In the genomic region with DNA sequence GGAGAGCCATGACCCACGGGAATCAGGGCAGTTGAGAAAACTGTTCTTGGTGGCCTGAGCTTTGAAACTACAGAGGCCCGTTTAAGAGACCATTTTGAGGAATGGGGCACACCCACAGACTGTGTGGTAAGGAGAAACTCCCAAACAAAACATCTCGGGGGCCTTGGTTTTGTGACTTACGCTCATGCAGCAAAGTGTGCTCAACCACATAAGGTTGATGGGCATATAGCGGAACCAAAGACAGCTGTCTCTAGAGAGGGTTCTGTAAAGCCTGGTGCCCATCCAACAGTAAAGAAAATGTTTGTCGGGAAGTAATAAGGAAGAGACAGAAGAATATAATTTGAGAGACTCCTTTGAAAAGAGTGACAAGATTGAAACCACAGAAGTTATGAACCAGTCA, we compare ENCODE assay signal across 25 cellular contexts. TPM values are rescaled to one million over a fixed set of nuclear protein-coding genes. Genes with fewer than 3 reads are reported as not detected.
A peak's percentile ranks its signal among the peaks of the same experiment; 100 is the strongest.
DNase-seq lines count a peak whose midpoint lies in the region; ATAC-seq and TF ChIP-seq lines count a peak whose summit lies in the region.
"Had no signal": no experiment of that assay in that cellular context is flagged by ENCODE, and none has a peak within 500 bp of the region (broad histone marks: within the 10 kb centered on the region; RNA-seq: fewer than 3 reads in every experiment).

No MANE protein-coding gene starts in this region.

- peaks cover 17% of the 10 kb centered on the region for H3K4me1 ChIP-seq in DOHH2 (ENCODE audit: control insufficient read depth, low read length)
- peaks cover 82% of the 10 kb centered on the region for H3K4me1 ChIP-seq in OCI-LY1 (ENCODE audit: insufficient read depth, low read length, severe bottlenecking)
- H3K4me1 ChIP-seq in mammary epithelial cell (ENCODE audit: insufficient read depth, low read length): peaks cover 3% of the 10 kb centered on the region
- H3K4me1 ChIP-seq: Caco-2 had no signal

- TF ChIP-seq CTCF in DOHH2 (IDR thresholded peaks at IDR 0.05; ENCODE audit: low read depth, low read length, poor library complexity, severe bottlenecking) (no peak), OCI-LY1 (IDR thresholded peaks at IDR 0.05; ENCODE audit: low read length) (no peak), mammary epithelial cell (conservative IDR thresholded peaks at IDR 0.05 in 1 of 2, IDR thresholded peaks at IDR 0.05 in 1 of 2; ENCODE audit: extremely low read depth in 1 of 2, insufficient read depth in 1 of 2, low read depth in 1 of 2, low read length in 2 of 2) (no peak)

- ATAC-seq in HG03571 (IDR thresholded peaks at IDR 0.05; ENCODE audit: unreplicated experiment) (no peak), T-helper 17 cell (no peak)
- ATAC-seq: CD8-positive, alpha-beta T cell; GM23338; PC-3; Right ventricle myocardium inferior had no signal

- BruUV-seq in mammary epithelial cell (replicated peaks; lab: Mats Ljungman, UMichigan): no TSS peak

- H3K9ac ChIP-seq in OCI-LY1 (ENCODE audit: low read length): peak overlapping the region; percentile 19; the same call in 1 of the 2 replicates
- H3K9ac ChIP-seq in mammary epithelial cell (ENCODE audit: insufficient read depth, low read length): no peak overlapping the region

- no peak overlapping the region for H3K27ac Mint-ChIP-seq in T-helper 17 cell
- H3K27ac Mint-ChIP-seq: CD8-positive, alpha-beta T cell; GM23338; H9; HFFc6 had no signal

- WGBS in mammary epithelial cell (ENCODE audit: low coverage, missing lambda C conversion rate): 78% methylated on average over 2 of the region's 6 CpGs

- in situ Hi-C loops in mammary epithelial cell (cut with MboI; ENCODE audit: low sequenced_read_pairs in 2 of 2): loop anchor here in 1 of 2 donors (10.0 kb wide), 1 partner anchor 230 kb away; no protein-coding TSS in a partner anchor

- H3K9me3 ChIP-seq in DOHH2 (ENCODE audit: control insufficient read depth, insufficient read depth, low read length) (no peaks in the 10 kb centered on the region), OCI-LY1 (ENCODE audit: low read length) (no peaks in the 10 kb centered on the region), mammary epithelial cell (replicated peaks; ENCODE audit: insufficient read depth, low read length) (no peaks in the 10 kb centered on the region), T-helper 17 cell (ENCODE audit: control insufficient read depth, low read length, poor library complexity, severe bottlenecking) (no peaks in the 10 kb centered on the region)
- H3K9me3 ChIP-seq: Caco-2, SJSA1 had no signal

- H3K36me3 ChIP-seq in DOHH2 (ENCODE audit: control insufficient read depth, low read length) (no peaks in the 10 kb centered on the region), OCI-LY1 (ENCODE audit: insufficient read depth, low read length) (no peaks in the 10 kb centered on the region), mammary epithelial cell (ENCODE audit: insufficient read depth, low read length) (no peaks in the 10 kb centered on the region)
- H3K36me3 ChIP-seq: SJSA1 had no signal

- no peak overlapping the region for H2AFZ ChIP-seq in OCI-LY1 (ENCODE audit: low read length)
- no peak overlapping the region for H2AFZ ChIP-seq in mammary epithelial cell (ENCODE audit: low read depth, low read length)
- H2AFZ ChIP-seq: GM23338 had no signal

- DNase-seq in left kidney (ENCODE audit: low read depth, low spot score): peak; percentile 53
- no peak for DNase-seq in NCI-H1417 treated with DMSO at 0.1 percent for 48 hours (lab: John Stamatoyannopoulos, UW)
- no peak for DNase-seq in mammary epithelial cell
- DNase-seq in T-helper 17 cell: no peak
- DNase-seq: Caco-2; CD8-positive, alpha-beta T cell; DMS 273 treated with DMSO at 0.1 percent for 48 hours; DND-41; H9; HFFc6; KBM-7; NCI-H1694; NCI-H2029 treated with DMSO at 0.1 percent for 48 hours; NCI-H69; PC-3 had no signal

- dilution Hi-C loops in mammary epithelial cell (cut with HindIII; ENCODE audit: low sequenced_read_pairs): no loop called here

- H3K4me3 Mint-ChIP-seq in T-helper 17 cell: no peak overlapping the region
- H3K4me3 Mint-ChIP-seq: CD8-positive, alpha-beta T cell; GM23338; H9; HFFc6 had no signal

- intact Hi-C loops in mammary epithelial cell (cut with micrococcal nuclease): no loop called here

- H3K4me2 ChIP-seq in DOHH2 (ENCODE audit: low read length): peak overlapping the region; percentile 5; the same call in 1 of the 2 replicates
- peak overlapping the region; percentile 36 for H3K4me2 ChIP-seq in OCI-LY1 (ENCODE audit: low read length)
- no peak overlapping the region for H3K4me2 ChIP-seq in mammary epithelial cell (ENCODE audit: insufficient read depth, low read depth, low read length)
- H3K4me2 ChIP-seq: GM23338 had no signal

- peaks cover 42% of the 10 kb centered on the region for H3K27me3 Mint-ChIP-seq in T-helper 17 cell

- CTCF ChIA-PET in mammary epithelial cell (lab: Charles Lee; ENCODE audit: low non-redundant PET): no interaction called here

- H3K4me1 Mint-ChIP-seq in T-helper 17 cell: peaks cover 3% of the 10 kb centered on the region

- H4K20me1 ChIP-seq in DOHH2 (ENCODE audit: control insufficient read depth, insufficient read depth, low read depth, low read length) (no peaks in the 10 kb centered on the region), OCI-LY1 (ENCODE audit: insufficient read depth, low read length) (no peaks in the 10 kb centered on the region), mammary epithelial cell (ENCODE audit: insufficient read depth, low read length) (no peaks in the 10 kb centered on the region)

- no peaks in the 10 kb centered on the region for H3K79me2 ChIP-seq in DOHH2 (ENCODE audit: control insufficient read depth, low read length)
- H3K79me2 ChIP-seq in OCI-LY1 (ENCODE audit: insufficient read depth, low read length): no peaks in the 10 kb centered on the region
- H3K79me2 ChIP-seq in mammary epithelial cell (ENCODE audit: insufficient read depth, low read length): no peaks in the 10 kb centered on the region

- H3F3A ChIP-seq in DOHH2 (ENCODE audit: control insufficient read depth, insufficient read depth) (no peaks in the 10 kb centered on the region), OCI-LY1 (ENCODE audit: insufficient read depth, low read length) (peaks cover 9% of the 10 kb centered on the region)

- H3K27ac ChIP-seq in DOHH2 (ENCODE audit: low read depth, low read length): no peak overlapping the region
- H3K27ac ChIP-seq in OCI-LY1 (ENCODE audit: low read depth, low read length, poor library complexity, severe bottlenecking): peak overlapping the region; percentile 94
- no peak overlapping the region for H3K27ac ChIP-seq in mammary epithelial cell (ENCODE audit: insufficient read depth, low read depth, low read length)
- H3K27ac ChIP-seq: C4-2B, SJSA1 had no signal

- H3K27me3 ChIP-seq in DOHH2 (ENCODE audit: control insufficient read depth, low read length): peaks cover 6% of the 10 kb centered on the region
- no peaks in the 10 kb centered on the region for H3K27me3 ChIP-seq in OCI-LY1 (ENCODE audit: insufficient read depth, low read length)
- H3K27me3 ChIP-seq in mammary epithelial cell (ENCODE audit: insufficient read depth, low read length): no peaks in the 10 kb centered on the region

- H3K4me3 ChIP-seq in DOHH2 (ENCODE audit: low read length) (no peak overlapping the region), OCI-LY1 (ENCODE audit: low read depth, low read length, poor library complexity, severe bottlenecking) (no peak overlapping the region), mammary epithelial cell (replicated peaks in 1 of 3; ENCODE audit: insufficient read depth in 1 of 3, low read depth in 2 of 3, low read length in 3 of 3) (no peak overlapping the region)
- H3K4me3 ChIP-seq: GM23338, SJSA1 had no signal

- H3K9me2 ChIP-seq in DOHH2 (replicated peaks; ENCODE audit: control insufficient read depth, low read length) (no peaks in the 10 kb centered on the region), OCI-LY1 (ENCODE audit: low read depth, low read length) (no peaks in the 10 kb centered on the region)

- peaks cover 6% of the 10 kb centered on the region for H3K36me3 Mint-ChIP-seq in T-helper 17 cell (ENCODE audit: low read depth)
- H3K36me3 Mint-ChIP-seq: CD8-positive, alpha-beta T cell had no signal

RNA-seq across cellular contexts. Expression of a gene that starts 5.4 kb away (rescaled TPM):
- total RNA-seq in mammary epithelial cell (not detected), T-helper 17 cell (not detected)
- polyA plus RNA-seq in mammary epithelial cell: not detected
- not detected for polyA minus RNA-seq in mammary epithelial cell
- total RNA-seq: Caco-2; CD8-positive, alpha-beta T cell; HFFc6; LHCN-M2; MCF 10A; RPMI7951 had no signal
